In genomic region chr9:72521011-72521410, GRCh38 we compare ENCODE assay signal across 3 cellular contexts. TPM values are rescaled to one million over a fixed set of nuclear protein-coding genes. Genes with fewer than 3 reads are reported as not detected.
"Had no signal": no experiment of that assay in that cellular context is flagged by ENCODE, and none has a peak within 500 bp of the region (broad histone marks: within the 10 kb centered on the region; RNA-seq: fewer than 3 reads in every experiment).

No MANE protein-coding gene starts in this region.

RNA-seq across cellular contexts. Expression of gene TMC1, which starts 0.4 kb away (rescaled TPM):
- total RNA-seq: LHCN-M2, MCF 10A, NCI-H460 had no signal
